In genomic region chr20:45685896-45686295, GRCh38 we compare ENCODE assay signal across 1 cellular context.
TF ChIP-seq lines count a peak whose summit lies in the region.

No MANE protein-coding gene starts in this region.

TF ChIP-seq in IMR-90, 13 proteins besides CTCF, POLR2A, EP300 and RAD21 (continued from another document):
- TF ChIP-seq NFE2L2 (IDR thresholded peaks at IDR 0.05; ENCODE audit: low read depth, low read length) = no peak
- no peak for TF ChIP-seq CHD1 (IDR thresholded peaks at IDR 0.05; ENCODE audit: low read depth, low read length)
